ENCODE assay signal across 11 cellular contexts in the genomic region with DNA sequence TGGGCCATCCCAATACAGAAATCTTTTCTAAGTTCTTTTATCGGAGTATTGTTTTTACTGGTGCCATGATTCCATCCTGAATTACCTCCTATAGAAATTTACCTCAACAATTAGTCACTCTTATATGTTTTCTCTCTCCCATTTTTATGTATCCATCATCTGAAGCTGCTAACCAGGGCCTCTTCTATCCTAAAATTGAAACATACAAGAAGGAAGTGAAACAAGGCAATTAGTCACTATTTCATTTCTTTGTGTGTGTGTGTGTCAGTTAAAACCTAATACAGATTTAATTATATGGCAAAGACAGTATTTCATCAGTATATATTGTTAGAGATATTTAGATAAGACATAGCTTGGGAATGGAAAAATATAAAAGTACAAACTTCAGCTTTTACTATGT.
DNase-seq lines count a peak whose midpoint lies in the region; ATAC-seq and TF ChIP-seq lines count a peak whose summit lies in the region.
"Had no signal": no experiment of that assay in that cellular context is flagged by ENCODE, and none has a peak within 500 bp of the region (broad histone marks: within the 10 kb centered on the region; RNA-seq: fewer than 3 reads in every experiment).

No MANE protein-coding gene starts in this region.

- H3K36me3 ChIP-seq in left ventricle myocardium inferior, result no peaks in the 10 kb centered on the region

- peak; percentile 11 for DNase-seq in GM10266 (ENCODE audit: extremely low spot score)
- DNase-seq in NB4 (ENCODE audit: low read depth), result peak; percentile 25
- DNase-seq in lower leg skin (ENCODE audit: low spot score in 2 of 2), result no peak
- DNase-seq in left ventricle myocardium inferior, result no peak
- no peak for DNase-seq in activated effector memory CD4-positive, alpha-beta T cell treated with anti-CD3 and anti-CD28 coated beads, Interleukin-2, amount 50 U/mL, for 16 hours
- no peak for DNase-seq in SHP77 (lab: John Stamatoyannopoulos, UW)
- DNase-seq: activated CD4-positive, alpha-beta T cell treated with anti-CD3 and anti-CD28 coated beads for 1 hour had no signal

- H3K4me1 ChIP-seq in left ventricle myocardium inferior, result no peaks in the 10 kb centered on the region

- no peak overlapping the region for H3K4me3 ChIP-seq in NB4 (ENCODE audit: low read depth, low read length)
- no peak overlapping the region for H3K4me3 ChIP-seq in lower leg skin (ENCODE audit: low read depth, poor library complexity, severe bottlenecking)
- no peak overlapping the region for H3K4me3 ChIP-seq in left ventricle myocardium inferior

- TF ChIP-seq CTCF in GM10266 (IDR thresholded peaks at IDR 0.05; ENCODE audit: control insufficient read depth, insufficient read depth, low read depth, missing control alignments) (no peak), NB4 (IDR thresholded peaks at IDR 0.05; ENCODE audit: low read depth, low read length) (no peak), lower leg skin (IDR thresholded peaks at IDR 0.05) (no peak), left ventricle myocardium inferior (IDR thresholded peaks at IDR 0.05; ENCODE audit: borderline replicate concordance) (no peak)

- TF ChIP-seq POLR2A in NB4 (IDR thresholded peaks at IDR 0.05; ENCODE audit: extremely low read depth, insufficient read length), result no peak
- no peak for TF ChIP-seq POLR2A in lower leg skin (IDR thresholded peaks at IDR 0.05)

- intact Hi-C loops in lower leg skin (cut with DNase I; ENCODE audit: low total_unique reads) (no loop called here), left ventricle myocardium inferior (cut with micrococcal nuclease) (no loop called here)

- H3K9me3 ChIP-seq in left ventricle myocardium inferior (replicated peaks), result no peaks in the 10 kb centered on the region

- no peak overlapping the region for H3K27ac ChIP-seq in left ventricle myocardium inferior (replicated peaks)
- H3K27ac ChIP-seq: C4-2B had no signal

- ATAC-seq in GM19395 (IDR thresholded peaks at IDR 0.05; ENCODE audit: unreplicated experiment) (peak; percentile 75), HG02973 (IDR thresholded peaks at IDR 0.05; ENCODE audit: unreplicated experiment) (peak; percentile 61)
- ATAC-seq: sciatic nerve had no signal

- WGBS in lower leg skin, 2 donors, result 90 to 93% methylated on average over 1 of the region's 1 CpG

- no peaks in the 10 kb centered on the region for H3K27me3 ChIP-seq in left ventricle myocardium inferior (ENCODE audit: low read depth)

Comparison
In these comparisons a context has a peak if more than half of its experiments do, and no peak if none do; other contexts are left out.
1. DNase-seq: peak in GM10266 (single experiment) and NB4 (single experiment); none in lower leg skin (0 of 2), left ventricle myocardium inferior (single experiment), activated effector memory CD4-positive, alpha-beta T cell treated with anti-CD3 and anti-CD28 coated beads, Interleukin-2, amount 50 U/mL, for 16 hours (single experiment) and SHP77 (0 of 2).